8 cellular contexts compared by ENCODE assay signal in the genomic region with DNA sequence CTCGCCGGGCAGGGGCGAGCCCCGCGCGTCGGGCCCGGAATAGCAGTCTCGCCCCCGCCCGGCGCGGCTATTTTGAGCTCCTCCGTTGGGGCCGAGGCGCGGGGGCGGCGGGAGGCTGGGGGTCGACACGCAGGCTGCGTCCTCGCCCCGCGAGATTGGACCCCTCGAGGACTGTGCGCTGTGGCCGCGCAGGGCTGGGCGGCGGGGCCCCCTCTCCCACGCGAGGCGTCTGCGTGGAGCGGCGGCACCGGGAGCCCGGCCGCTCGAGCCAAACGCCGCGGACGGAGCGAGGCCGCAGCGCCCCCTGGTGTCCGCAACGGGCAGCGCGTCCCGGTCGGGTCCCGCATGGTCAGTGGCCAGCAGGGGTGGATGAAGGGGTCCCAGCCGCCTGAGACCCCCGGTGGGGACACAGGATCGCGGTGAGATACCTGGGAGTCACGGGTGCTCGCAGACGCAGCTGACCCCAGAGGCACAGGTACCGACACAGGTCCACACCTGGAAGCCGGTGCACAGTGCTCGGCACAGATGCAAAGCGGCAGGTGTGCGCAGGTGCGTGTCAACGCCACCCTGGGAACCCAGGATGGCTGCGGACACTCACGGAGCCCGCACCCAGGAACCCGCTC. TPM values are rescaled to one million over a fixed set of nuclear protein-coding genes. Genes with fewer than 3 reads are reported as not detected.
DNase-seq lines count a peak whose midpoint lies in the region; ATAC-seq and TF ChIP-seq lines count a peak whose summit lies in the region.

No MANE protein-coding gene starts in this region.

- intact Hi-C loops in heart right ventricle (cut with DNase I) (loop anchor here in 9 of 10 donors (1.0 to 2.0 kb wide), 7 partner anchors 18 to 24 kb away; a partner anchor contains a TSS), posterior cingulate gyrus (cut with DNase I) (loop anchor here (1.0 kb wide), 1 partner anchor 23 kb away; no protein-coding TSS in a partner anchor)

- H3K4me3 ChIP-seq in heart right ventricle, result peak overlapping the region in 9 of 10 donors; percentile 43 to 67 (median 59)

- H3K27ac Mint-ChIP-seq in activated naive CD8-positive, alpha-beta T cell treated with anti-CD3 and anti-CD28 coated beads for 36 hours, result peak overlapping the region; percentile 45

- peak overlapping the region; percentile 100 for H3K27ac ChIP-seq in RWPE1
- H3K27ac ChIP-seq in heart right ventricle, result peak overlapping the region; percentile 59 to 100 (median 90)

- H3K4me3 Mint-ChIP-seq in activated naive CD8-positive, alpha-beta T cell treated with anti-CD3 and anti-CD28 coated beads for 36 hours, result peak overlapping the region; percentile 61

- ATAC-seq in HG03097 (IDR thresholded peaks at IDR 0.05; ENCODE audit: low FRiP score, unreplicated experiment) (peak; percentile 19), heart right ventricle (peak; percentile 2 to 40 (median 10))

- 1% methylated on average over 61 to 73 of the region's 73 CpGs for WGBS in heart right ventricle, 2 donors

- H3K9me3 Mint-ChIP-seq in activated naive CD8-positive, alpha-beta T cell treated with anti-CD3 and anti-CD28 coated beads for 36 hours, result no peaks in the 10 kb centered on the region

- H3K27me3 Mint-ChIP-seq in activated naive CD8-positive, alpha-beta T cell treated with anti-CD3 and anti-CD28 coated beads for 36 hours, result peaks cover 4% of the 10 kb centered on the region

- DNase-seq in NCI-H510A treated with DMSO at 0.1 percent for 48 hours (lab: John Stamatoyannopoulos, UW) (peak; percentile 11), NCI-H510A (lab: John Stamatoyannopoulos, UW) (no peak), RWPE1 (ENCODE audit: low spot score) (no peak), heart right ventricle (peak; percentile 72 to 84), posterior cingulate gyrus (peak in 9 of 10 donors; percentile 61 to 96 (median 77)), NCI-H1436 treated with DMSO at 0.1 percent for 48 hours (lab: John Stamatoyannopoulos, UW) (no peak)
- peak; percentile 75 for DNase-seq in activated naive CD8-positive, alpha-beta T cell treated with anti-CD3 and anti-CD28 coated beads for 36 hours

- POLR2A ChIA-PET in RWPE1 (lab: Yijun Ruan, JAX; ENCODE audit: low non-redundant PET), result interaction anchor here (0.6 to 1.4 kb wide), 4 partner anchors 11 to 23 kb away, joined by 3 to 14 read pairs (median 8); no protein-coding TSS in a partner anchor

- no peaks in the 10 kb centered on the region for H3K9me3 ChIP-seq in heart right ventricle

- peaks cover 52 to 78% (median 71%) of the 10 kb centered on the region in 9 donors for H3K4me1 ChIP-seq in heart right ventricle

- peaks cover 31% of the 10 kb centered on the region for H3K36me3 Mint-ChIP-seq in activated naive CD8-positive, alpha-beta T cell treated with anti-CD3 and anti-CD28 coated beads for 36 hours

- peaks cover 59% of the 10 kb centered on the region for H3K4me1 Mint-ChIP-seq in activated naive CD8-positive, alpha-beta T cell treated with anti-CD3 and anti-CD28 coated beads for 36 hours

- H3K36me3 ChIP-seq in heart right ventricle, result peaks cover 0 to 17% (median 14%) of the 10 kb centered on the region in 9 donors

- CTCF ChIA-PET in RWPE1 (lab: Yijun Ruan, JAX), result interaction anchor here (1.7 to 10.3 kb wide), 3 partner anchors 12 to 22 kb away, joined by 6 to 116 read pairs (median 9); no protein-coding TSS in a partner anchor

- TF ChIP-seq CTCF in RWPE1 (conservative IDR thresholded peaks at IDR 0.05; ENCODE audit: low read depth) (peak; percentile 94), heart right ventricle (IDR thresholded peaks at IDR 0.05) (peak; percentile 91 to 99 (median 98))

- H3K27me3 ChIP-seq in heart right ventricle, result no peaks in the 10 kb centered on the region

RNA-seq across cellular contexts. Expression of a gene that starts 2.2 kb away (rescaled TPM):
- 100 to 1,000 TPM; 208 to 216 TPM for total RNA-seq in activated naive CD8-positive, alpha-beta T cell treated with anti-CD3 and anti-CD28 coated beads for 36 hours
- 100 to 1,000 TPM; 227 to 356 (median 280) TPM for total RNA-seq in heart right ventricle
- polyA plus RNA-seq in heart right ventricle, result 100 to 1,000 TPM; 180 to 344 TPM

RNA-seq across cellular contexts. Expression of a gene that starts 8.4 kb away (rescaled TPM):
- total RNA-seq in activated naive CD8-positive, alpha-beta T cell treated with anti-CD3 and anti-CD28 coated beads for 36 hours, result 100 to 1,000 TPM in 1 of 2 experiments, 10 to 100 TPM in 1; 99.8 to 101 TPM
- total RNA-seq in heart right ventricle, result 10 to 100 TPM in 7 of 10 donors, 1 to 10 TPM in 3; 8.2 to 19.0 (median 12.7) TPM
- polyA plus RNA-seq in heart right ventricle, result 10 to 100 TPM; 40.2 to 70.2 TPM

RNA-seq across cellular contexts. Expression of a gene that starts 18.5 kb away (rescaled TPM):
- 10 to 100 TPM; 29.3 to 29.6 TPM for total RNA-seq in activated naive CD8-positive, alpha-beta T cell treated with anti-CD3 and anti-CD28 coated beads for 36 hours
- total RNA-seq in heart right ventricle, result 100 to 1,000 TPM in 2 of 10 donors, 10 to 100 TPM in 8; 45.9 to 236 (median 68.5) TPM
- polyA plus RNA-seq in heart right ventricle, result 10 to 100 TPM; 22.7 to 48.6 TPM

RNA-seq across cellular contexts. Expression of a gene that starts 18.7 kb away (rescaled TPM):
- not detected for total RNA-seq in activated naive CD8-positive, alpha-beta T cell treated with anti-CD3 and anti-CD28 coated beads for 36 hours
- total RNA-seq in heart right ventricle, result under 1 TPM in 1 of 10 donors, not detected in 9; 0.45 TPM
- polyA plus RNA-seq in heart right ventricle, result under 1 TPM in 1 of 2 donors, not detected in 1; 0.04 TPM

RNA-seq across cellular contexts. Expression of a gene that starts 25.4 kb away (rescaled TPM):
- 100 to 1,000 TPM; 175 to 177 TPM for total RNA-seq in activated naive CD8-positive, alpha-beta T cell treated with anti-CD3 and anti-CD28 coated beads for 36 hours
- total RNA-seq in heart right ventricle, result 100 to 1,000 TPM; 491 to 770 (median 553) TPM
- polyA plus RNA-seq in heart right ventricle, result 1,000 to 10,000 TPM in 1 of 2 donors, 100 to 1,000 TPM in 1; 821 to 2,879 TPM

Comparison
In these comparisons a context has a peak if more than half of its experiments do, and no peak if none do; other contexts are left out.
1. DNase-seq: peak in NCI-H510A treated with DMSO at 0.1 percent for 48 hours (single experiment), activated naive CD8-positive, alpha-beta T cell treated with anti-CD3 and anti-CD28 coated beads for 36 hours (single experiment), heart right ventricle (2 of 2) and posterior cingulate gyrus (9 of 10); none in NCI-H510A (single experiment), RWPE1 (single experiment) and NCI-H1436 treated with DMSO at 0.1 percent for 48 hours (single experiment).
2. RNA of a gene that starts 8.4 kb away (total RNA-seq): 99.8 to 101 TPM in activated naive CD8-positive, alpha-beta T cell treated with anti-CD3 and anti-CD28 coated beads for 36 hours; 8.2 to 19.0 TPM in heart right ventricle; every median in the first group is over 4 times any median in the second.